Comparison of ENCODE assay signal across 8 cellular contexts in the genomic region with DNA sequence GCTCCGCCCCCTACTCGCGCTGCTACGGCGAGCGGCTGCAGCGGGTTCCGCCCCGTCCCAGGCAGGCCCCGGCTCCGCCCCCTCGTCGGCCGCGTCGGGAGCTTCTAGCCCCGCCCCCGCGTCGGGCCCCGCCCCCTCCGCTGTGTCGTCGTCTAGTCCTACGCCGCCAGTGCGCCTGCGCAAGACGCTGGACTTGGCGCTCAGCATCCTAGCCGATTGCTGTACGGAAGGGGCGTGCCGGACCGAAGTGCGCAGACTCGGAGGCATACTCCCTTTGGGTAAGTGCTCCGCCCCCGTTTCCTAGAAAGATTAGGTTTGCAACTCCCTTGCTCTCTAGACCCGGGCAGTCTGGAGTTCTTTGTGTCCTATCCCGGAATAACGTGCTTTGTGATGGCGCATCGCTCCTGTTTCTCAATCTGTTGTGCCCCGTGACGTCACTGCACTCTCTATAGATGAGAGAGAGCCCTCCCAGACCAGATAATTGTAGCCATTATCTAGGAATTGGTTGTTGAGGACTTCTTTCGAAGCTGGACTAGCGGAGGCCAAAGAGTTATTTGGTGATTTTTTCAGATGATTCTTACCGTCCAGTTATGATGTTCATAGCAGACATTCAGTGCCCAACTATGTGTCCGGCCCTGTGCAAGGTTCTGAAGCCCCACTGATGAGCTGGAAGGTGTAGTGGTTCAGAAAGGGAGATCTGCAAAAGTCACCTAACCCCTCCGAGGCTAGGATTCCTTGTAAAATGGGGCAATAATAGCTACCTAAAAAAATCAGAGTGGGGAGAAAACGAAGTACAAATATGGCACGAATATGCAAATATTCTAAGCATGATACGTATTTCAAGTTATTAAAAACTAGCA. TPM values are rescaled to one million over a fixed set of nuclear protein-coding genes. Genes with fewer than 3 reads are reported as not detected.
A peak's percentile ranks its signal among the peaks of the same experiment; 100 is the strongest.
DNase-seq lines count a peak whose midpoint lies in the region; ATAC-seq and TF ChIP-seq lines count a peak whose summit lies in the region.

No MANE protein-coding gene starts in this region.

- H3K36me3 ChIP-seq in DND-41 (ENCODE audit: insufficient read depth, low read length) = peaks cover 42% of the 10 kb centered on the region
- H3K36me3 ChIP-seq in GM23338 (ENCODE audit: insufficient read depth) = no peaks in the 10 kb centered on the region

- peaks cover 43% of the 10 kb centered on the region for H3K79me2 ChIP-seq in DND-41 (ENCODE audit: insufficient read depth, low read length)
- peaks cover 26% of the 10 kb centered on the region for H3K79me2 ChIP-seq in GM23338 (replicated peaks; ENCODE audit: insufficient read depth)

- peaks cover 4% of the 10 kb centered on the region for H3K27me3 Mint-ChIP-seq in GM23338 (ENCODE audit: insufficient read depth, low read depth, poor library complexity)
- no peaks in the 10 kb centered on the region for H3K27me3 Mint-ChIP-seq in activated T-helper 2 cell treated with anti-CD3 and anti-CD28 coated beads, Interferon-gamma antibody, Interleukin-2, Interleukin-4, amounts not matched to agents 10 μg/mL and 5 μg/mL and 100 μg/mL, durations not matched to agents 14 hours and 24 hours and 36 hours (ENCODE audit: low read depth)
- H3K27me3 Mint-ChIP-seq in naive thymus-derived CD8-positive, alpha-beta T cell = no peaks in the 10 kb centered on the region
- no peaks in the 10 kb centered on the region for H3K27me3 Mint-ChIP-seq in stimulated activated naive B cell treated with anti-CD40 and anti-IgM and Interleukin-4, amounts not matched to agents 10 μg/mL and 1 μg/mL and 100 μg/mL, for 72 hours

- H3K4me1 ChIP-seq in DND-41 (ENCODE audit: insufficient read depth, low read length) (peaks cover 48% of the 10 kb centered on the region), GM23338 (ENCODE audit: insufficient read depth) (peaks cover 16% of the 10 kb centered on the region; the same call in 1 of the 2 replicates)

- H3K9ac ChIP-seq in DND-41 (ENCODE audit: low read depth, low read length) = peak overlapping the region; percentile 80

- peak overlapping the region; percentile 91 for H2AFZ ChIP-seq in DND-41 (ENCODE audit: low read depth, low read length)
- peak overlapping the region; percentile 70; the same call in 1 of the 2 replicates for H2AFZ ChIP-seq in GM23338

- peaks cover 35% of the 10 kb centered on the region for H3K36me3 Mint-ChIP-seq in GM23338 (ENCODE audit: low read depth)
- H3K36me3 Mint-ChIP-seq in activated T-helper 2 cell treated with anti-CD3 and anti-CD28 coated beads, Interferon-gamma antibody, Interleukin-2, Interleukin-4, amounts not matched to agents 10 μg/mL and 5 μg/mL and 100 μg/mL, durations not matched to agents 14 hours and 24 hours and 36 hours (ENCODE audit: low read depth) = peaks cover 36% of the 10 kb centered on the region
- peaks cover 0 to 19% (median 3%) of the 10 kb centered on the region in 3 donors for H3K36me3 Mint-ChIP-seq in naive thymus-derived CD8-positive, alpha-beta T cell
- peaks cover 27 to 35% of the 10 kb centered on the region in 2 donors for H3K36me3 Mint-ChIP-seq in stimulated activated naive B cell treated with anti-CD40 and anti-IgM and Interleukin-4, amounts not matched to agents 10 μg/mL and 1 μg/mL and 100 μg/mL, for 72 hours

- DNase-seq in DND-41 (peak; percentile 100), GM23338 (ENCODE audit: low spot score) (peak; percentile 99), LHCN-M2 (ENCODE audit: low read depth) (peak; percentile 99), RPMI7951 (ENCODE audit: low read depth) (peak; percentile 96), fibroblast of mammary gland (ENCODE audit: low read depth) (peak; percentile 99)
- DNase-seq in activated T-helper 2 cell treated with anti-CD3 and anti-CD28 coated beads, Interferon-gamma antibody, Interleukin-2, Interleukin-4, amounts not matched to agents 10 μg/mL and 5 μg/mL and 100 μg/mL, durations not matched to agents 14 hours and 24 hours and 36 hours (ENCODE audit: low spot score) = peak; percentile 100
- DNase-seq in naive thymus-derived CD8-positive, alpha-beta T cell = peak in 9 of 10 donors; percentile 99 to 100 (median 100)
- peak; percentile 99 for DNase-seq in stimulated activated naive B cell treated with anti-CD40 and anti-IgM and Interleukin-4, amounts not matched to agents 10 μg/mL and 1 μg/mL and 100 μg/mL, for 72 hours

- peaks cover 17% of the 10 kb centered on the region for H3K4me1 Mint-ChIP-seq in GM23338
- peaks cover 31% of the 10 kb centered on the region for H3K4me1 Mint-ChIP-seq in activated T-helper 2 cell treated with anti-CD3 and anti-CD28 coated beads, Interferon-gamma antibody, Interleukin-2, Interleukin-4, amounts not matched to agents 10 μg/mL and 5 μg/mL and 100 μg/mL, durations not matched to agents 14 hours and 24 hours and 36 hours (ENCODE audit: low read depth)
- H3K4me1 Mint-ChIP-seq in naive thymus-derived CD8-positive, alpha-beta T cell = peaks cover 16 to 52% (median 40%) of the 10 kb centered on the region in 4 donors
- H3K4me1 Mint-ChIP-seq in stimulated activated naive B cell treated with anti-CD40 and anti-IgM and Interleukin-4, amounts not matched to agents 10 μg/mL and 1 μg/mL and 100 μg/mL, for 72 hours = peaks cover 25 to 34% of the 10 kb centered on the region in 2 donors

- H3K4me3 Mint-ChIP-seq in GM23338 = peak overlapping the region; percentile 89
- peak overlapping the region; percentile 89 for H3K4me3 Mint-ChIP-seq in activated T-helper 2 cell treated with anti-CD3 and anti-CD28 coated beads, Interferon-gamma antibody, Interleukin-2, Interleukin-4, amounts not matched to agents 10 μg/mL and 5 μg/mL and 100 μg/mL, durations not matched to agents 14 hours and 24 hours and 36 hours (ENCODE audit: low read depth)
- peak overlapping the region; percentile 90 to 97 (median 93) for H3K4me3 Mint-ChIP-seq in naive thymus-derived CD8-positive, alpha-beta T cell
- peak overlapping the region; percentile 93 to 94 for H3K4me3 Mint-ChIP-seq in stimulated activated naive B cell treated with anti-CD40 and anti-IgM and Interleukin-4, amounts not matched to agents 10 μg/mL and 1 μg/mL and 100 μg/mL, for 72 hours

- intact Hi-C loops in activated T-helper 2 cell treated with anti-CD3 and anti-CD28 coated beads, Interferon-gamma antibody, Interleukin-2, Interleukin-4, amounts not matched to agents 10 μg/mL and 5 μg/mL and 100 μg/mL, durations not matched to agents 14 hours and 24 hours and 36 hours (cut with micrococcal nuclease) = loop anchor here (1.0 to 10.0 kb wide), 10 partner anchors 17 to 538 kb away; a partner anchor contains a TSS

- peak overlapping the region; percentile 95 for H3K4me2 ChIP-seq in DND-41 (ENCODE audit: insufficient read depth, low read length)
- peak overlapping the region; percentile 99 for H3K4me2 ChIP-seq in GM23338

- peak overlapping the region; percentile 62 to 74 for H3K4me3 ChIP-seq in DND-41 (ENCODE audit: low read depth in 1 of 2, low read length in 2 of 2)
- peak overlapping the region; percentile 91 for H3K4me3 ChIP-seq in GM23338
- peak overlapping the region; percentile 57 for H3K4me3 ChIP-seq in fibroblast of mammary gland (ENCODE audit: control insufficient read depth, low read depth, low read length)

- peaks cover 4% of the 10 kb centered on the region; the same call in 2 of the 3 replicates for H3K9me3 Mint-ChIP-seq in GM23338
- no peaks in the 10 kb centered on the region for H3K9me3 Mint-ChIP-seq in activated T-helper 2 cell treated with anti-CD3 and anti-CD28 coated beads, Interferon-gamma antibody, Interleukin-2, Interleukin-4, amounts not matched to agents 10 μg/mL and 5 μg/mL and 100 μg/mL, durations not matched to agents 14 hours and 24 hours and 36 hours
- peaks cover 0 to 1% (median 0%) of the 10 kb centered on the region in 9 donors for H3K9me3 Mint-ChIP-seq in naive thymus-derived CD8-positive, alpha-beta T cell
- H3K9me3 Mint-ChIP-seq in stimulated activated naive B cell treated with anti-CD40 and anti-IgM and Interleukin-4, amounts not matched to agents 10 μg/mL and 1 μg/mL and 100 μg/mL, for 72 hours = no peaks in the 10 kb centered on the region

- TF ChIP-seq CTCF in DND-41 (IDR thresholded peaks at IDR 0.05; ENCODE audit: borderline replicate concordance, extremely low read depth, low read length, poor library complexity, severe bottlenecking) (no peak), GM23338 (conservative IDR thresholded peaks at IDR 0.05; ENCODE audit: low read depth in 2 of 2) (no peak), fibroblast of mammary gland (conservative IDR thresholded peaks at IDR 0.05; ENCODE audit: control insufficient read depth, insufficient read depth, low read depth, low read length) (no peak)

- POLR2A ChIA-PET in naive thymus-derived CD8-positive, alpha-beta T cell (lab: Charles Lee) = interaction anchor here (0.6 to 4.1 kb wide), 31 partner anchors 8 to 764 kb away, joined by 3 to 51 read pairs (median 4); a partner anchor contains a TSS

- peak overlapping the region; percentile 97 for H3K27ac Mint-ChIP-seq in GM23338
- H3K27ac Mint-ChIP-seq in activated T-helper 2 cell treated with anti-CD3 and anti-CD28 coated beads, Interferon-gamma antibody, Interleukin-2, Interleukin-4, amounts not matched to agents 10 μg/mL and 5 μg/mL and 100 μg/mL, durations not matched to agents 14 hours and 24 hours and 36 hours = peak overlapping the region; percentile 96
- H3K27ac Mint-ChIP-seq in naive thymus-derived CD8-positive, alpha-beta T cell = peak overlapping the region; percentile 92 to 100 (median 98)
- H3K27ac Mint-ChIP-seq in stimulated activated naive B cell treated with anti-CD40 and anti-IgM and Interleukin-4, amounts not matched to agents 10 μg/mL and 1 μg/mL and 100 μg/mL, for 72 hours = peak overlapping the region; percentile 99

- H4K20me1 ChIP-seq in DND-41 (ENCODE audit: insufficient read depth, low read length) = peaks cover 32% of the 10 kb centered on the region
- peaks cover 15% of the 10 kb centered on the region for H4K20me1 ChIP-seq in GM23338 (replicated peaks; ENCODE audit: insufficient read depth)

- peak; percentile 74 for ATAC-seq in DND-41 (ENCODE audit: insufficient read depth, low read depth)
- ATAC-seq in GM23338 = peak; percentile 69
- ATAC-seq in naive thymus-derived CD8-positive, alpha-beta T cell = peak; percentile 73 to 78
- ATAC-seq in stimulated activated naive B cell treated with anti-CD40 and anti-IgM and Interleukin-4, amounts not matched to agents 10 μg/mL and 1 μg/mL and 100 μg/mL, for 72 hours (replicated peaks) = peak; percentile 79 to 85

- H3K9me2 ChIP-seq in GM23338 (ENCODE audit: insufficient read depth) = no peaks in the 10 kb centered on the region

- H3K27me3 ChIP-seq in DND-41 (ENCODE audit: insufficient read depth, low read length, poor library complexity) (no peaks in the 10 kb centered on the region), GM23338 (ENCODE audit: insufficient read depth) (no peaks in the 10 kb centered on the region)

- no peaks in the 10 kb centered on the region for H3K9me3 ChIP-seq in DND-41 (ENCODE audit: insufficient read depth, low read length, severe bottlenecking)

- peaks cover 4% of the 10 kb centered on the region; the same call in 1 of the 2 replicates for H3F3A ChIP-seq in GM23338 (replicated peaks; ENCODE audit: low read depth)

- peak overlapping the region; percentile 97 for H3K27ac ChIP-seq in DND-41 (ENCODE audit: low read length)
- H3K27ac ChIP-seq in GM23338 (ENCODE audit: low read depth) = peak overlapping the region; percentile 93

RNA-seq across cellular contexts. Expression of a gene that starts 0.7 kb away (rescaled TPM):
- total RNA-seq in GM23338 (2014; rRNA removed; shearing (Covaris generic)) = 10.2 and 11.3 TPM in 2 replicates
- polyA plus RNA-seq in GM23338 (2016; fragmentation: Nextera tagmentation; extraction: Ambion mirVana) = 5.9 and 7.5 TPM in 2 replicates
- total RNA-seq in LHCN-M2 (2014; rRNA removed) = 16.5 and 17.1 TPM in 2 replicates
- polyA plus RNA-seq in LHCN-M2 (2012) = 5.9 TPM
- total RNA-seq in RPMI7951 (2014; rRNA removed; shearing (Covaris generic)) = 4.6 and 4.9 TPM in 2 replicates
- 10.5 and 10.6 TPM in 2 replicates for total RNA-seq in activated T-helper 2 cell treated with anti-CD3 and anti-CD28 coated beads, Interferon-gamma antibody, Interleukin-2, Interleukin-4, amounts not matched to agents 10 μg/mL and 5 μg/mL and 100 μg/mL, durations not matched to agents 14 hours and 24 hours and 36 hours
- 10 to 100 TPM; 11.1 to 12.0 TPM for total RNA-seq in naive thymus-derived CD8-positive, alpha-beta T cell
- 1 to 10 TPM; 6.2 to 9.8 (median 8.0) TPM for polyA plus RNA-seq in naive thymus-derived CD8-positive, alpha-beta T cell

RNA-seq across cellular contexts. Expression of a gene that starts 12.0 kb away (rescaled TPM):
- total RNA-seq in GM23338 (2014; rRNA removed; shearing (Covaris generic)) = 4.1 and 4.2 TPM in 2 replicates
- 3.7 and 4.2 TPM in 2 replicates for polyA plus RNA-seq in GM23338 (2016; fragmentation: Nextera tagmentation; extraction: Ambion mirVana)
- 53.9 and 55.6 TPM in 2 replicates for total RNA-seq in LHCN-M2 (2014; rRNA removed)
- polyA plus RNA-seq in LHCN-M2 (2012) = 111 TPM
- total RNA-seq in RPMI7951 (2014; rRNA removed; shearing (Covaris generic)) = 27.5 and 37.7 TPM in 2 replicates
- 1.2 and 1.7 TPM in 2 replicates for total RNA-seq in activated T-helper 2 cell treated with anti-CD3 and anti-CD28 coated beads, Interferon-gamma antibody, Interleukin-2, Interleukin-4, amounts not matched to agents 10 μg/mL and 5 μg/mL and 100 μg/mL, durations not matched to agents 14 hours and 24 hours and 36 hours
- under 1 TPM; 0.58 to 0.68 TPM for total RNA-seq in naive thymus-derived CD8-positive, alpha-beta T cell
- under 1 TPM; 0.08 to 0.22 (median 0.20) TPM for polyA plus RNA-seq in naive thymus-derived CD8-positive, alpha-beta T cell

RNA-seq across cellular contexts. Expression of a gene that starts 17.4 kb away (rescaled TPM):
- 0.35 TPM in 1 of 2 replicates, not detected in the other for total RNA-seq in GM23338 (2014; rRNA removed; shearing (Covaris generic))
- not detected in 2 replicates for polyA plus RNA-seq in GM23338 (2016; fragmentation: Nextera tagmentation; extraction: Ambion mirVana)
- 0.45 and 1.4 TPM in 2 replicates for total RNA-seq in LHCN-M2 (2014; rRNA removed)
- 1.2 TPM for polyA plus RNA-seq in LHCN-M2 (2012)
- total RNA-seq in RPMI7951 (2014; rRNA removed; shearing (Covaris generic)) = 0.20 TPM in 1 of 2 replicates, not detected in the other
- total RNA-seq in activated T-helper 2 cell treated with anti-CD3 and anti-CD28 coated beads, Interferon-gamma antibody, Interleukin-2, Interleukin-4, amounts not matched to agents 10 μg/mL and 5 μg/mL and 100 μg/mL, durations not matched to agents 14 hours and 24 hours and 36 hours = 0.27 and 0.41 TPM in 2 replicates
- under 1 TPM; 0.38 to 0.49 TPM for total RNA-seq in naive thymus-derived CD8-positive, alpha-beta T cell
- polyA plus RNA-seq in naive thymus-derived CD8-positive, alpha-beta T cell = under 1 TPM in 2 of 3 donors, not detected in 1; 0.03 to 0.21 TPM

RNA-seq across cellular contexts. Expression of a gene that starts 23.0 kb away (rescaled TPM):
- 0.66 and 0.76 TPM in 2 replicates for total RNA-seq in GM23338 (2014; rRNA removed; shearing (Covaris generic))
- polyA plus RNA-seq in GM23338 (2016; fragmentation: Nextera tagmentation; extraction: Ambion mirVana) = 3.6 and 7.3 TPM in 2 replicates
- not detected in 2 replicates for total RNA-seq in LHCN-M2 (2014; rRNA removed)
- polyA plus RNA-seq in LHCN-M2 (2012) = 2.5 TPM
- 0.10 TPM in 1 of 2 replicates, not detected in the other for total RNA-seq in RPMI7951 (2014; rRNA removed; shearing (Covaris generic))
- total RNA-seq in activated T-helper 2 cell treated with anti-CD3 and anti-CD28 coated beads, Interferon-gamma antibody, Interleukin-2, Interleukin-4, amounts not matched to agents 10 μg/mL and 5 μg/mL and 100 μg/mL, durations not matched to agents 14 hours and 24 hours and 36 hours = not detected in 2 replicates
- 1 to 10 TPM; 3.5 to 4.7 TPM for total RNA-seq in naive thymus-derived CD8-positive, alpha-beta T cell
- polyA plus RNA-seq in naive thymus-derived CD8-positive, alpha-beta T cell = 1 to 10 TPM; 2.3 to 2.5 (median 2.5) TPM

RNA-seq across cellular contexts. Expression of a gene that starts 31.8 kb away (rescaled TPM):
- not detected in 2 replicates for total RNA-seq in GM23338 (2014; rRNA removed; shearing (Covaris generic))
- 4.7 and 6.0 TPM in 2 replicates for polyA plus RNA-seq in GM23338 (2016; fragmentation: Nextera tagmentation; extraction: Ambion mirVana)
- not detected in 2 replicates for total RNA-seq in LHCN-M2 (2014; rRNA removed)
- polyA plus RNA-seq in LHCN-M2 (2012) = 1.1 TPM
- total RNA-seq in RPMI7951 (2014; rRNA removed; shearing (Covaris generic)) = not detected in 2 replicates
- total RNA-seq in activated T-helper 2 cell treated with anti-CD3 and anti-CD28 coated beads, Interferon-gamma antibody, Interleukin-2, Interleukin-4, amounts not matched to agents 10 μg/mL and 5 μg/mL and 100 μg/mL, durations not matched to agents 14 hours and 24 hours and 36 hours = not detected in 2 replicates
- not detected for total RNA-seq in naive thymus-derived CD8-positive, alpha-beta T cell
- polyA plus RNA-seq in naive thymus-derived CD8-positive, alpha-beta T cell = not detected

Comparison
In these comparisons a context has a peak if more than half of its experiments do, and no peak if none do; other contexts are left out.
1. Peak in every context shown above with its lines: DNase-seq, ATAC-seq, H3K4me3 ChIP-seq and H3K27ac ChIP-seq.